Comparison of ENCODE assay signal across 34 cellular contexts in genomic region chr3:197136744-197137143, GRCh38.
"Had no signal": no experiment of that assay in that cellular context is flagged by ENCODE, and none has a peak within 500 bp of the region (broad histone marks: within the 10 kb centered on the region; RNA-seq: fewer than 3 reads in every experiment).

No MANE protein-coding gene starts in this region.

- H3K9me3 ChIP-seq: adrenal gland, ascending aorta, body of pancreas had no signal

- H3K4me1 ChIP-seq: adrenal gland, ascending aorta, breast epithelium had no signal

- H3K4me3 ChIP-seq: adrenal gland, ascending aorta, body of pancreas, breast epithelium, cardiac muscle cell had no signal

- DNase-seq: activated effector memory CD4-positive, alpha-beta T cell treated with anti-CD3 and anti-CD28 coated beads, Interleukin-2, amount 50 U/mL, for 16 hours; activated effector memory CD4-positive, alpha-beta T cell treated with Interleukin-2 at 50 U/mL for 16 hours; activated gamma-delta T cell; activated gamma-delta T cell treated with Interleukin-2 at 50 U/mL for 16 hours; activated naive CD4-positive, alpha-beta T cell; activated naive CD4-positive, alpha-beta T cell treated with anti-CD3 and anti-CD28 coated beads for 36 hours; activated naive CD4-positive, alpha-beta T cell treated with anti-CD3 and anti-CD28 coated beads, Interleukin-2, amount 10 ng/mL, durations not matched to agents 7 days and 5 days; activated naive CD4-positive, alpha-beta T cell treated with anti-CD3 and anti-CD28 coated beads, Interleukin-2, amount 50 U/mL, for 16 hours; activated naive CD4-positive, alpha-beta T cell treated with Interleukin-2 at 50 U/mL for 16 hours; activated naive CD8-positive, alpha-beta T cell treated with anti-CD3 and anti-CD28 coated beads for 36 hours; activated naive CD8-positive, alpha-beta T cell treated with anti-CD3 and anti-CD28 coated beads, Interleukin-2, amount 10 ng/mL, durations not matched to agents 7 days and 5 days; activated naive CD8-positive, alpha-beta T cell treated with anti-CD3 and anti-CD28 coated beads, Interleukin-2, amount 50 U/mL, for 24 hours; activated T-cell treated with anti-CD3 and anti-CD28 coated beads, Interleukin-2, amount 50 U/mL, for 1 hour; activated T-cell treated with anti-CD3 and anti-CD28 coated beads, Interleukin-2, amount 50 U/mL, for 24 hours; activated T-cell treated with anti-CD3 and anti-CD28 coated beads, Interleukin-2, amount 50 U/mL, for 4 hours; activated T-cell treated with anti-CD3 and anti-CD28 coated beads, Interleukin-2, amount 50 U/mL, for 48 hours; activated T-cell treated with anti-CD3 and anti-CD28 coated beads, Interleukin-2, amount 50 U/mL, for 72 hours; adrenal gland; amniotic stem cell; amygdala; anterior cingulate cortex; aorta; body of pancreas; brain microvascular endothelial cell; caudate nucleus; central memory CD4-positive, alpha-beta T cell; cerebellar nuclear complex had no signal

- FAIRE-seq: astrocyte, bronchial epithelial cell had no signal

- H3K27ac ChIP-seq: adrenal gland, ascending aorta, body of pancreas, brain microvascular endothelial cell, breast epithelium, cardiac muscle cell had no signal

- H3K36me3 ChIP-seq: breast epithelium had no signal

- H3K27me3 ChIP-seq: adrenal gland, ascending aorta, body of pancreas, brain microvascular endothelial cell, breast epithelium, cardiac muscle cell had no signal

- ATAC-seq: activated naive CD4-positive, alpha-beta T cell treated with anti-CD3 and anti-CD28 coated beads, Interleukin-2, amount 50 U/mL, for 72 hours; activated naive CD8-positive, alpha-beta T cell treated with anti-CD3 and anti-CD28 coated beads, Interleukin-2, amount 50 U/mL, for 24 hours; activated T-cell treated with anti-CD3 and anti-CD28 coated beads, Interleukin-2, amount 50 U/mL, for 4 hours; activated T-cell treated with anti-CD3 and anti-CD28 coated beads, Interleukin-2, amount 50 U/mL, for 72 hours; activated T-helper 17 cell treated with anti-CD3 and anti-CD28 coated beads, Interleukin-2, amount 50 U/mL, for 72 hours; body of pancreas had no signal
